8 cellular contexts compared by ENCODE assay signal in the genomic region with DNA sequence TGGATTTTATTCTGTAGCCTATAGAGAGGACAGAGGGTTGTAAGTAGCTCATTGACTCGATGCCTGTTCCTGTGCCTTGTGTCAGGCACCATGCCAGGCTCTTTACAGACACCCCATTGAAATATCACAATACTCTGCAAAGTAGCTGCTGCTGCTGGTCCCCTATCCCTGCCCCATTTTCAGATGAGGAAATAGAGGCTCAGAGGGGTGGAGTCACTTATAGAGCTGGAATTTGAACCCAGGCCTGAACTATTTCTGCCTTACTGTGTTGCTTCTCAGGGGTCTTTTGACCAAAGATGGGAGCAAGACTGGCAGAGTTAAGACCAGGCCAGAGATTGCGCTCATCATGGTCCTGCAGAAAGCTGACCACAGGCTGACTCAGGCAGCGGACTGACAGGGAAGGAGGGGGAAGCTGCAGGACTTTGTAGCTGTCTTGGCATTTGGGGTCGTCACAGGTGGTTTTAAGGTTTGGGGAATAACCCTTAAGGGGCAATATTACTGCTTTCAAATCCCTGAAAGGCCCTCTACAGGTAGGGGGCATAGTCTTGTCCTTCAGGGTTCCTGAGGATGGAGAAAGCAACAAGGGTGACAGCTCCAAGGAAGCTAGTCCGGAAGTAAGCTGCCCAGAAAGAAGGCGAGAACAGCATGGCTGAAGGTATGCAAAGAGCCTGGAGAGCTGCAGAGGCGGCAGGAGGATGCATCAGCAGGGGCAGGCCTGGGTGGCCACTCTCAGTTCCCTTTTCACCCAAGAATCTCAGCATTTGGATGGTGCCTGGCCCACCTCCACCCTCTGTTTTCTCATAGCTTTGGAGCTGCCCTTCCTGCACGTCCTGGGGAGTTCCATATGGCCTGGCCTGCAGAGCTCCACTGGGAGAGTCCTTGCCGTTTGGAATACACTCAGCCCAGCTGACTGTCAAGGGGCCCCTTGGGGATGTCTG. TPM values are rescaled to one million over a fixed set of nuclear protein-coding genes. Genes with fewer than 3 reads are reported as not detected.
DNase-seq lines count a peak whose midpoint lies in the region; ATAC-seq and TF ChIP-seq lines count a peak whose summit lies in the region.

No MANE protein-coding gene starts in this region.

- H3K36me3 Mint-ChIP-seq in CD8-positive, alpha-beta T cell = no peaks in the 10 kb centered on the region

- H3K9me3 ChIP-seq in CD8-positive, alpha-beta T cell (ENCODE audit: low read length) = no peaks in the 10 kb centered on the region

- TF ChIP-seq CTCF in HFF-Myc (IDR thresholded peaks at IDR 0.05; ENCODE audit: low read depth, low read length, missing control alignments) = no peak
- TF ChIP-seq CTCF in fibroblast of mammary gland (conservative IDR thresholded peaks at IDR 0.05; ENCODE audit: control insufficient read depth, insufficient read depth, low read depth, low read length) = no peak
- no peak for TF ChIP-seq CTCF in CD8-positive, alpha-beta T cell (IDR thresholded peaks at IDR 0.05)

- H3K4me3 ChIP-seq in HFF-Myc (replicated peaks; ENCODE audit: low read depth, low read length) (peak overlapping the region; percentile 74; the same call in 1 of the 2 replicates), fibroblast of mammary gland (ENCODE audit: control insufficient read depth, low read depth, low read length) (no peak overlapping the region), skin epidermis (no peak overlapping the region)
- H3K4me3 ChIP-seq in CD8-positive, alpha-beta T cell (ENCODE audit: low read depth, low read length) = no peak overlapping the region

- ATAC-seq in GM18499 (IDR thresholded peaks at IDR 0.05; ENCODE audit: insufficient read depth, unreplicated experiment) = peak; percentile 78
- no peak for ATAC-seq in CD8-positive, alpha-beta T cell

- peak overlapping the region in 20 of 21 experiments; percentile 46 to 99 (median 98) for H3K27ac ChIP-seq in skin epidermis
- no peak overlapping the region for H3K27ac ChIP-seq in CD8-positive, alpha-beta T cell (ENCODE audit: low read depth, low read length)

- H3K36me3 ChIP-seq in CD8-positive, alpha-beta T cell (ENCODE audit: insufficient read depth, low read length) = no peaks in the 10 kb centered on the region

- H3K27ac Mint-ChIP-seq in CD8-positive, alpha-beta T cell = no peak overlapping the region

- H3K27me3 ChIP-seq in CD8-positive, alpha-beta T cell (ENCODE audit: insufficient read depth, low read length) = no peaks in the 10 kb centered on the region

- intact Hi-C loops in CD8-positive, alpha-beta T cell (cut with DNase I, micrococcal nuclease) = no loop called here

- CTCF ChIA-PET in CD8-positive, alpha-beta T cell (lab: Charles Lee) = no interaction called here

- no peak overlapping the region for H3K4me3 Mint-ChIP-seq in CD8-positive, alpha-beta T cell

- POLR2A ChIA-PET in CD8-positive, alpha-beta T cell (lab: Charles Lee) = no interaction called here

- peaks cover 14% of the 10 kb centered on the region for H3K27me3 Mint-ChIP-seq in CD8-positive, alpha-beta T cell (ENCODE audit: low read depth)

- H3K9me3 Mint-ChIP-seq in CD8-positive, alpha-beta T cell = no peaks in the 10 kb centered on the region

- no peak for DNase-seq in HFF-Myc (ENCODE audit: extremely low read depth, low read depth)
- DNase-seq in NCI-H69 (lab: John Stamatoyannopoulos, UW) = peak; percentile 57
- DNase-seq in fibroblast of mammary gland (ENCODE audit: low read depth) = peak; percentile 70
- DNase-seq in cerebellar cortex (ENCODE audit: low spot score) = no peak
- no peak for DNase-seq in NCI-H2029 treated with DMSO at 0.1 percent for 48 hours (lab: John Stamatoyannopoulos, UW)
- no peak for DNase-seq in CD8-positive, alpha-beta T cell

- H3K4me1 Mint-ChIP-seq in CD8-positive, alpha-beta T cell (ENCODE audit: low read depth) = peaks cover 11% of the 10 kb centered on the region

- no peaks in the 10 kb centered on the region for H3K4me1 ChIP-seq in CD8-positive, alpha-beta T cell (ENCODE audit: insufficient read depth, low read length)

RNA-seq across cellular contexts. Expression of a gene that starts 18.3 kb away (rescaled TPM):
- under 1 TPM; 0.11 to 0.22 TPM for total RNA-seq in CD8-positive, alpha-beta T cell

RNA-seq across cellular contexts. Expression of a gene that starts 40.1 kb away (rescaled TPM):
- 1,000 to 10,000 TPM; 5,604 to 5,613 TPM for total RNA-seq in CD8-positive, alpha-beta T cell

Comparison
In these comparisons a context has a peak if more than half of its experiments do, and no peak if none do; other contexts are left out.
1. DNase-seq: peak in NCI-H69 (single experiment) and fibroblast of mammary gland (single experiment); none in HFF-Myc (single experiment), cerebellar cortex (single experiment), NCI-H2029 treated with DMSO at 0.1 percent for 48 hours (single experiment) and CD8-positive, alpha-beta T cell (0 of 7).